ENCODE assay signal across 21 cellular contexts in genomic region chr10:132404169-132404880, GRCh38. TPM values are rescaled to one million over a fixed set of nuclear protein-coding genes. Genes with fewer than 3 reads are reported as not detected.
A peak's percentile ranks its signal among the peaks of the same experiment; 100 is the strongest.
DNase-seq lines count a peak whose midpoint lies in the region; ATAC-seq, FAIRE-seq and TF ChIP-seq lines count a peak whose summit lies in the region.
"Had no signal": no experiment of that assay in that cellular context is flagged by ENCODE, and none has a peak within 500 bp of the region (broad histone marks: within the 10 kb centered on the region; RNA-seq: fewer than 3 reads in every experiment).

No MANE protein-coding gene starts in this region.

- dilution Hi-C loops in IMR-90 (cut with HindIII; ENCODE audit: low sequenced_read_pairs, unreplicated experiment): no loop called here

- no peaks in the 10 kb centered on the region for H3K27me3 ChIP-seq in IMR-90 (ENCODE audit: control insufficient read depth, insufficient read depth, low read length)
- H3K27me3 ChIP-seq in H1 (replicated peaks in 1 of 4; ENCODE audit: control insufficient read depth in 3 of 4, extremely low read depth in 1 of 4, insufficient read depth in 3 of 4, low read length in 3 of 4): no peaks in the 10 kb centered on the region
- H3K27me3 ChIP-seq in lower lobe of right lung (ENCODE audit: low read depth): no peaks in the 10 kb centered on the region

- H3K18ac ChIP-seq in IMR-90 (ENCODE audit: low read depth, low read length) (no peak overlapping the region), H1 (ENCODE audit: extremely low read depth, low read length) (no peak overlapping the region)

- H2BK12ac ChIP-seq in H1 (ENCODE audit: low read depth, low read length): peak overlapping the region; percentile 87; the same call in 1 of the 2 replicates

- no peaks in the 10 kb centered on the region for H3K23me2 ChIP-seq in H1 (ENCODE audit: low read depth, low read length)

- H3K27ac Mint-ChIP-seq in stimulated activated memory B cell treated with anti-CD40 and anti-IgM and Interleukin-4, amounts not matched to agents 10 μg/mL and 1 μg/mL and 100 μg/mL, for 72 hours: no peak overlapping the region
- H3K27ac Mint-ChIP-seq: activated CD4-positive, alpha-beta memory T cell treated with anti-CD3 and anti-CD28 coated beads for 36 hours; activated naive CD4-positive, alpha-beta T cell treated with anti-CD3 and anti-CD28 coated beads, Interleukin-2, amount 50 U/mL, for 24 hours; activated T-helper 2 cell treated with anti-CD3 and anti-CD28 coated beads, Interferon-gamma antibody, Interleukin-2, Interleukin-4, amounts not matched to agents 10 μg/mL and 5 μg/mL and 100 μg/mL, durations not matched to agents 14 hours and 24 hours and 36 hours; neural progenitor cell; stimulated activated naive CD8-positive, alpha-beta T cell treated with anti-CD3 and anti-CD28 coated beads, Interleukin-15, Interleukin-2, amounts not matched to agents 100 ng/mL and 50 ng/mL, for 24 hours had no signal

- no peak overlapping the region for H3K27ac ChIP-seq in IMR-90 (ENCODE audit: insufficient read depth, low read length)
- H3K27ac ChIP-seq in H1 (ENCODE audit: low read depth, low read length): no peak overlapping the region
- H3K27ac ChIP-seq in lower lobe of right lung: peak overlapping the region; percentile 49
- H3K27ac ChIP-seq in RWPE1: no peak overlapping the region
- H3K27ac ChIP-seq in OCI-LY7 (ENCODE audit: low read depth, low read length, poor library complexity, severe bottlenecking): no peak overlapping the region
- H3K27ac ChIP-seq: neural progenitor cell had no signal

- peak overlapping the region; percentile 28 for H2AK9ac ChIP-seq in IMR-90 (replicated peaks; ENCODE audit: low read depth, low read length, poor library complexity)

- in situ Hi-C loops in IMR-90 (cut with MboI; ENCODE audit: low sequenced_read_pairs): no loop called here

- CTCF ChIA-PET in IMR-90 (lab: Yijun Ruan, JAX): no interaction called here
- CTCF ChIA-PET in H1 (lab: Charles Lee; ENCODE audit: partially characterized antibody): interaction anchor here (0.9 to 3.2 kb wide), 15 partner anchors 9 to 229 kb away, joined by 3 to 28 read pairs (median 5); no protein-coding TSS in a partner anchor
- CTCF ChIA-PET in RWPE1 (lab: Yijun Ruan, JAX): interaction anchor here (1.6 kb wide), 1 partner anchor 41 kb away, joined by 5 read pairs; no protein-coding TSS in a partner anchor
- CTCF ChIA-PET in OCI-LY7 (lab: Charles Lee; ENCODE audit: unreplicated experiment): no interaction called here

- H4K91ac ChIP-seq in IMR-90 (ENCODE audit: insufficient read depth, low read depth, low read length) (no peak overlapping the region), H1 (replicated peaks; ENCODE audit: insufficient read length, low read length) (peak overlapping the region; percentile 73)

- BruUV-seq in IMR-90 (replicated peaks; lab: Mats Ljungman, UMichigan): no TSS peak
- BruUV-seq in OCI-LY7 (replicated peaks; lab: Mats Ljungman, UMichigan): no TSS peak

- H3K9me1 ChIP-seq in IMR-90 (ENCODE audit: insufficient read depth, low read length): peaks cover 2% of the 10 kb centered on the region; the same call in 1 of the 2 replicates

- WGBS in IMR-90 (ENCODE audit: extremely low coverage in 2 of 2, insufficient read length in 1 of 2), 2 experiments: 89% methylated on average over 10 of the region's 32 CpGs; no CpG with 5 or more reads in 1 of the 2 experiments
- WGBS in H1 (ENCODE audit: extremely low coverage in 1 of 2, insufficient coverage in 1 of 2, insufficient read length in 1 of 2, insufficient replicate concordance in 2 of 2, low coverage in 1 of 2, low lambda C conversion rate in 2 of 2, missing lambda C conversion rate in 1 of 2), 2 experiments: 88% methylated on average over 12 of the region's 32 CpGs; no CpG with 5 or more reads in 1 of the 2 experiments

- H3K23ac ChIP-seq in IMR-90 (ENCODE audit: low read depth, low read length) (no peak overlapping the region), H1 (ENCODE audit: insufficient read length) (no peak overlapping the region)

- H4K8ac ChIP-seq in IMR-90 (ENCODE audit: low read depth in 2 of 2, low read length in 2 of 2) (no peak overlapping the region), H1 (ENCODE audit: extremely low read depth, insufficient read depth, low read length) (no peak overlapping the region; the same call in 1 of the 2 replicates)

- H3K4me3 Mint-ChIP-seq in stimulated activated memory B cell treated with anti-CD40 and anti-IgM and Interleukin-4, amounts not matched to agents 10 μg/mL and 1 μg/mL and 100 μg/mL, for 72 hours: no peak overlapping the region
- H3K4me3 Mint-ChIP-seq: activated CD4-positive, alpha-beta memory T cell treated with anti-CD3 and anti-CD28 coated beads for 36 hours; activated naive CD4-positive, alpha-beta T cell treated with anti-CD3 and anti-CD28 coated beads, Interleukin-2, amount 50 U/mL, for 24 hours; neural progenitor cell; stimulated activated naive CD8-positive, alpha-beta T cell treated with anti-CD3 and anti-CD28 coated beads, Interleukin-15, Interleukin-2, amounts not matched to agents 100 ng/mL and 50 ng/mL, for 24 hours had no signal

- POLR2A ChIA-PET in IMR-90 (lab: Charles Lee; ENCODE audit: unreplicated experiment): no interaction called here
- POLR2A ChIA-PET in H1 (lab: Charles Lee; ENCODE audit: partially characterized antibody): interaction anchor here (1.0 to 2.0 kb wide), 8 partner anchors 9 to 43 kb away, joined by 3 to 8 read pairs (median 4); no protein-coding TSS in a partner anchor
- POLR2A ChIA-PET in RWPE1 (lab: Yijun Ruan, JAX; ENCODE audit: low non-redundant PET): interaction anchor here (0.6 kb wide), 2 partner anchors 113 to 400 kb away, joined by 6 read pairs; no protein-coding TSS in a partner anchor
- POLR2A ChIA-PET in OCI-LY7 (lab: Charles Lee): no interaction called here

- no peak overlapping the region for H2BK20ac ChIP-seq in IMR-90 (ENCODE audit: low read depth, low read length)
- no peak overlapping the region for H2BK20ac ChIP-seq in H1 (ENCODE audit: low read length)

- FAIRE-seq in H1 (lab: Jason Lieb, UNC): no peak
- FAIRE-seq: G401.6, islet of Langerhans had no signal

- ATAC-seq in IMR-90 (ENCODE audit: low read depth) (no peak), lower lobe of right lung (no peak), GM21381 (IDR thresholded peaks at IDR 0.05; ENCODE audit: unreplicated experiment) (no peak)
- peak; percentile 4 for ATAC-seq in stimulated activated memory B cell treated with anti-CD40 and anti-IgM and Interleukin-4, amounts not matched to agents 10 μg/mL and 1 μg/mL and 100 μg/mL, for 72 hours

- H2AK5ac ChIP-seq in IMR-90 (ENCODE audit: low read depth, low read length) (no peak overlapping the region), H1 (ENCODE audit: low read depth, low read length) (peak overlapping the region; percentile 75; the same call in 1 of the 2 replicates)

- TF ChIP-seq RAD21 in IMR-90 (IDR thresholded peaks at IDR 0.05; ENCODE audit: low read length) (no peak), H1 (IDR thresholded peaks at IDR 0.05 in 1 of 2, conservative IDR thresholded peaks at IDR 0.05 in 1 of 2; ENCODE audit: low read depth in 2 of 2, low read length in 2 of 2) (no peak)

- no peak overlapping the region for H2BK120ac ChIP-seq in IMR-90 (ENCODE audit: low read depth, low read length)
- peak overlapping the region; percentile 83 for H2BK120ac ChIP-seq in H1 (replicated peaks; ENCODE audit: low read depth, low read length)

- H3K4me1 ChIP-seq in IMR-90 (ENCODE audit: control insufficient read depth, insufficient read depth, low read length) (peaks cover 6% of the 10 kb centered on the region; the same call in 1 of the 2 replicates), H1 (replicated peaks in 1 of 4; ENCODE audit: control insufficient read depth in 3 of 4, insufficient read depth in 4 of 4, low read length in 3 of 4) (peaks cover 2 to 45% (median 27%) of the 10 kb centered on the region in 4 experiments), lower lobe of right lung (peaks cover 60% of the 10 kb centered on the region), OCI-LY7 (ENCODE audit: insufficient read depth, low read length, poor library complexity, severe bottlenecking) (peaks cover 7% of the 10 kb centered on the region)

- H3K9ac ChIP-seq in IMR-90 (ENCODE audit: low read depth, low read length) (no peak overlapping the region), H1 (replicated peaks in 1 of 4; ENCODE audit: extremely low read depth in 1 of 4, low read depth in 3 of 4, low read length in 3 of 4) (no peak overlapping the region)
- H3K9ac ChIP-seq: neural progenitor cell had no signal

- H3K27me3 Mint-ChIP-seq in stimulated activated memory B cell treated with anti-CD40 and anti-IgM and Interleukin-4, amounts not matched to agents 10 μg/mL and 1 μg/mL and 100 μg/mL, for 72 hours: no peaks in the 10 kb centered on the region
- H3K27me3 Mint-ChIP-seq: activated CD4-positive, alpha-beta memory T cell treated with anti-CD3 and anti-CD28 coated beads for 36 hours; activated naive CD4-positive, alpha-beta T cell treated with anti-CD3 and anti-CD28 coated beads, Interleukin-2, amount 50 U/mL, for 24 hours; stimulated activated naive CD8-positive, alpha-beta T cell treated with anti-CD3 and anti-CD28 coated beads, Interleukin-15, Interleukin-2, amounts not matched to agents 100 ng/mL and 50 ng/mL, for 24 hours had no signal

- H3K36me3 ChIP-seq in IMR-90 (ENCODE audit: control insufficient read depth, insufficient read depth, low read length) (peaks cover 18% of the 10 kb centered on the region; the same call in 1 of the 2 replicates), H1 (ENCODE audit: control insufficient read depth in 2 of 4, insufficient read depth in 4 of 4, low read length in 3 of 4) (peaks cover 0 to 8% (median 2%) of the 10 kb centered on the region in 4 experiments; a peak in 3 of 8 replicates), lower lobe of right lung (peaks cover 29% of the 10 kb centered on the region), OCI-LY7 (ENCODE audit: insufficient read depth, low read length) (no peaks in the 10 kb centered on the region)
- H3K36me3 ChIP-seq: neural progenitor cell had no signal

- no peaks in the 10 kb centered on the region for H3K9me3 ChIP-seq in IMR-90 (ENCODE audit: control insufficient read depth, insufficient read depth, low read length)
- H3K9me3 ChIP-seq in H1 (ENCODE audit: insufficient read depth in 2 of 2, low read depth in 1 of 2, low read length in 1 of 2): no peaks in the 10 kb centered on the region
- H3K9me3 ChIP-seq in lower lobe of right lung: no peaks in the 10 kb centered on the region
- no peaks in the 10 kb centered on the region for H3K9me3 ChIP-seq in OCI-LY7 (ENCODE audit: low read length)

- H3K4me1 Mint-ChIP-seq in stimulated activated memory B cell treated with anti-CD40 and anti-IgM and Interleukin-4, amounts not matched to agents 10 μg/mL and 1 μg/mL and 100 μg/mL, for 72 hours: peaks cover 60% of the 10 kb centered on the region

- intact Hi-C loops in IMR-90 (cut with micrococcal nuclease): no loop called here
- intact Hi-C loops in lower lobe of right lung (cut with DNase I): no loop called here
- intact Hi-C loops in OCI-LY7 (cut with micrococcal nuclease; ENCODE audit: unreplicated experiment): no loop called here

- H3K14ac ChIP-seq in IMR-90 (replicated peaks; ENCODE audit: low read depth, low read length): no peak overlapping the region
- H3K14ac ChIP-seq in H1 (ENCODE audit: insufficient read length): no peak overlapping the region

- H3K56ac ChIP-seq in IMR-90 (ENCODE audit: extremely low read depth, insufficient read depth, low read length) (no peak overlapping the region), H1 (replicated peaks; ENCODE audit: insufficient read length, low read depth, low read length) (no peak overlapping the region)

- no peak overlapping the region for H2AFZ ChIP-seq in IMR-90 (replicated peaks; ENCODE audit: low read length, poor library complexity)
- no peak overlapping the region for H2AFZ ChIP-seq in H1 (ENCODE audit: low read length)
- no peak overlapping the region for H2AFZ ChIP-seq in OCI-LY7 (ENCODE audit: low read length)
- H2AFZ ChIP-seq: neural progenitor cell had no signal

- H3K4ac ChIP-seq in IMR-90 (ENCODE audit: low read depth, low read length) (no peak overlapping the region), H1 (replicated peaks; ENCODE audit: insufficient read length, low read depth, low read length) (no peak overlapping the region)

- H2BK5ac ChIP-seq in IMR-90 (ENCODE audit: low read depth, low read length, poor library complexity, severe bottlenecking): no peak overlapping the region
- H2BK5ac ChIP-seq in H1 (ENCODE audit: low read depth, low read length): peak overlapping the region; percentile 75; the same call in 1 of the 2 replicates

- no peak for TF ChIP-seq EP300 in H1 (IDR thresholded peaks at IDR 0.05; ENCODE audit: borderline replicate concordance in 1 of 2, low read depth in 2 of 2, low read length in 2 of 2)

- no peak overlapping the region for H4K5ac ChIP-seq in IMR-90 (ENCODE audit: low read depth, low read length)
- peak overlapping the region; percentile 2 for H4K5ac ChIP-seq in H1 (ENCODE audit: insufficient read length, low read depth, low read length)

- H3K79me2 ChIP-seq in H1 (ENCODE audit: control insufficient read depth in 1 of 2, insufficient read depth in 2 of 2, low read length in 2 of 2) (no peaks in the 10 kb centered on the region), OCI-LY7 (ENCODE audit: insufficient read depth, low read depth, low read length) (no peaks in the 10 kb centered on the region)

- DNase-seq in IMR-90 (no peak), H1 (ENCODE audit: low read depth in 1 of 2, low spot score in 2 of 2) (no peak), lower lobe of right lung (peak; percentile 34), RWPE1 (ENCODE audit: low spot score) (no peak), OCI-LY7 (ENCODE audit: low spot score) (no peak)
- DNase-seq: activated CD4-positive, alpha-beta memory T cell treated with anti-CD3 and anti-CD28 coated beads for 36 hours; anterior cingulate cortex; C1 segment of cervical spinal cord; COR-L47; NCI-H1048; NCI-H187; NCI-H524 treated with DMSO at 0.1 percent for 48 hours; NK-92 treated with Interleukin-12 subunit alpha and Interleukin-12 subunit beta, amount 100 ng/mL, for 24 hours had no signal

- H3K79me1 ChIP-seq in IMR-90 (ENCODE audit: low read depth in 1 of 2, low read length in 2 of 2) (peaks cover 6 to 22% of the 10 kb centered on the region in 2 experiments), H1 (ENCODE audit: low read depth, low read length) (no peaks in the 10 kb centered on the region; the same call in 1 of the 2 replicates)

- H2BK15ac ChIP-seq in IMR-90 (ENCODE audit: low read depth, low read length): no peak overlapping the region
- H2BK15ac ChIP-seq in H1 (ENCODE audit: low read length): no peak overlapping the region

- H3K4me2 ChIP-seq in IMR-90 (ENCODE audit: low read depth, low read length) (no peak overlapping the region), H1 (ENCODE audit: insufficient read depth in 1 of 2, low read depth in 2 of 2, low read length in 2 of 2) (no peak overlapping the region), OCI-LY7 (ENCODE audit: low read length) (no peak overlapping the region)
- H3K4me2 ChIP-seq: neural progenitor cell had no signal

- no peak overlapping the region for H3K4me3 ChIP-seq in IMR-90 (ENCODE audit: insufficient read depth, low read depth, low read length)
- no peak overlapping the region for H3K4me3 ChIP-seq in H1 (ENCODE audit: extremely low read depth in 1 of 4, insufficient read depth in 2 of 4, low read depth in 3 of 4, low read length in 4 of 4)
- no peak overlapping the region for H3K4me3 ChIP-seq in lower lobe of right lung
- H3K4me3 ChIP-seq in OCI-LY7 (ENCODE audit: low read depth, low read length, poor library complexity, severe bottlenecking): no peak overlapping the region
- H3K4me3 ChIP-seq: neural progenitor cell had no signal

- H3K36me3 Mint-ChIP-seq in stimulated activated memory B cell treated with anti-CD40 and anti-IgM and Interleukin-4, amounts not matched to agents 10 μg/mL and 1 μg/mL and 100 μg/mL, for 72 hours: peaks cover 18% of the 10 kb centered on the region
- H3K36me3 Mint-ChIP-seq: activated CD4-positive, alpha-beta memory T cell treated with anti-CD3 and anti-CD28 coated beads for 36 hours; activated naive CD4-positive, alpha-beta T cell treated with anti-CD3 and anti-CD28 coated beads, Interleukin-2, amount 50 U/mL, for 24 hours had no signal

- H4K20me1 ChIP-seq in IMR-90 (ENCODE audit: insufficient read depth, low read length): no peaks in the 10 kb centered on the region; the same call in none of the 2 replicates
- peaks cover 0 to 3% of the 10 kb centered on the region in 2 experiments for H4K20me1 ChIP-seq in H1 (replicated peaks in 1 of 2; ENCODE audit: control insufficient read depth in 1 of 2, insufficient read depth in 2 of 2, low read length in 2 of 2)
- no peaks in the 10 kb centered on the region for H4K20me1 ChIP-seq in OCI-LY7 (ENCODE audit: insufficient read depth, low read length)

- TF ChIP-seq CTCF in IMR-90 (conservative IDR thresholded peaks at IDR 0.05; ENCODE audit: low read depth, low read length) (no peak), H1 (IDR thresholded peaks at IDR 0.05; ENCODE audit: control extremely low read depth in 1 of 3, insufficient read depth in 1 of 3, low read depth in 1 of 3, low read length in 3 of 3) (no peak), lower lobe of right lung (IDR thresholded peaks at IDR 0.05) (no peak), RWPE1 (conservative IDR thresholded peaks at IDR 0.05; ENCODE audit: low read depth) (no peak), OCI-LY7 (conservative IDR thresholded peaks at IDR 0.05; ENCODE audit: low read length) (no peak)

- H3K9me2 ChIP-seq in OCI-LY7 (ENCODE audit: insufficient read depth, low read length): no peaks in the 10 kb centered on the region

- H3K9me3 Mint-ChIP-seq in stimulated activated memory B cell treated with anti-CD40 and anti-IgM and Interleukin-4, amounts not matched to agents 10 μg/mL and 1 μg/mL and 100 μg/mL, for 72 hours: no peaks in the 10 kb centered on the region
- H3K9me3 Mint-ChIP-seq: activated CD4-positive, alpha-beta memory T cell treated with anti-CD3 and anti-CD28 coated beads for 36 hours; activated naive CD4-positive, alpha-beta T cell treated with anti-CD3 and anti-CD28 coated beads, Interleukin-2, amount 50 U/mL, for 24 hours; activated T-helper 2 cell treated with anti-CD3 and anti-CD28 coated beads, Interferon-gamma antibody, Interleukin-2, Interleukin-4, amounts not matched to agents 10 μg/mL and 5 μg/mL and 100 μg/mL, durations not matched to agents 14 hours and 24 hours and 36 hours; neural progenitor cell; stimulated activated naive CD8-positive, alpha-beta T cell treated with anti-CD3 and anti-CD28 coated beads, Interleukin-15, Interleukin-2, amounts not matched to agents 100 ng/mL and 50 ng/mL, for 24 hours had no signal

- TF ChIP-seq POLR2A in IMR-90 (IDR thresholded peaks at IDR 0.05; ENCODE audit: low read depth, low read length) (no peak), H1 (IDR thresholded peaks at IDR 0.05; ENCODE audit: control extremely low read depth in 1 of 2, low read depth in 2 of 2, low read length in 2 of 2) (no peak)

RNA-seq across cellular contexts. Expression of gene PWWP2B, which starts 7.3 kb away (rescaled TPM):
- total RNA-seq in IMR-90 (2012; rRNA removed) (1.9 and 2.2 TPM in 2 replicates), lower lobe of right lung (25.2 TPM), OCI-LY7 (2022) (9.4 and 10.6 TPM in 2 replicates)
- polyA plus RNA-seq in IMR-90 (2012; rRNA removed) (1.7 and 2.1 TPM in 2 replicates), H1 (2011; rRNA removed) (5.3 and 9.4 TPM in 2 replicates)
- 2.2 and 3.6 TPM in 2 replicates for polyA plus RNA-seq in IMR-90 (2012; cell fraction: cytosol; rRNA removed)
- 1.8 and 4.6 TPM in 2 replicates for polyA plus RNA-seq in IMR-90 (2012; cell fraction: nucleus; rRNA removed; ENCODE audit: low replicate concordance)
- total RNA-seq in H1 (2021; fragmentation: NEBNext Ultra II Directional; extraction: Animal tissue kit (Norgen Biotek cat#: 25700)): 10.8 and 11.0 TPM in 2 replicates
- polyA plus RNA-seq in H1 (2011; cell fraction: cytosol; rRNA removed): 7.2 TPM
- 17.0 TPM for polyA plus RNA-seq in H1 (2011; cell fraction: nucleus; rRNA removed)
- 4.8 to 8.4 TPM (median 8.0 TPM) in 4 replicates for polyA plus RNA-seq in H1 (2012, experiment 1 of 2)
- polyA plus RNA-seq in H1 (2012, experiment 2 of 2): 6.0 TPM
- polyA plus RNA-seq in H1 (2013, experiment 1 of 2): 6.0 TPM
- polyA plus RNA-seq in H1 (2013, experiment 2 of 2): 5.5 TPM
- polyA minus RNA-seq in H1 (2011; rRNA and poly(A)+ RNA removed): 1.2 and 1.4 TPM in 2 replicates
- 5.2 TPM for polyA minus RNA-seq in H1 (2011; cell fraction: cytosol; rRNA and poly(A)+ RNA removed)
- polyA minus RNA-seq in H1 (2011; cell fraction: nucleus; rRNA and poly(A)+ RNA removed): 7.0 TPM
- total RNA-seq in OCI-LY7 (2014; rRNA removed; shearing (Covaris generic)): 4.6 and 5.9 TPM in 2 replicates

Comparison
In these comparisons a context has a peak if more than half of its experiments do, and no peak if none do; other contexts are left out.
1. CTCF ChIA-PET loops: an anchor here in H1 (0.9 to 3.2 kb wide) and RWPE1 (1.6 kb wide); none called in IMR-90 and OCI-LY7.
2. POLR2A ChIA-PET loops: an anchor here in H1 (1.0 to 2.0 kb wide) and RWPE1 (0.6 kb wide); none called in IMR-90 and OCI-LY7.